ENCODE assay signal across 18 cellular contexts in the genomic region with DNA sequence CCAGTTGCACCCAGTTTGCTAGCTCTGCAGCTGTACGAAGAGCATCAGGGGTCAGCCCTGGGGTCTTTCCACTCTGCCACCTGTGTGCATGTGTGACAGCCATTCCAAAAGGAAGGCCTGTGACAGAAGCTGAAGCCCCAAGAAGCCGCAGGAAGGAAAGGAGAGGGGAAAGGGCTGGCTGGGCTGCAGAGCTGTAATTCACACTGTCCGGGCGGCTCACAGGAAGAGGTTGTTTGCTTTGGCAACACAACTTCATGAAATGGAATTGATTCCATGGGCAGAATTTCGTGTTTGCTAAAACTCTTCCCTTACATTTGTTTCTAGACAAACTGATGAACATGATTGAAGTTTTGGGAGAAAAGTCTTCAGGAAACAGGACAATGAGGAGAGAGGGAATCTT. TPM values are rescaled to one million over a fixed set of nuclear protein-coding genes. Genes with fewer than 3 reads are reported as not detected.
DNase-seq lines count a peak whose midpoint lies in the region; ATAC-seq, FAIRE-seq and TF ChIP-seq lines count a peak whose summit lies in the region.
"Had no signal": no experiment of that assay in that cellular context is flagged by ENCODE, and none has a peak within 500 bp of the region (broad histone marks: within the 10 kb centered on the region; RNA-seq: fewer than 3 reads in every experiment).

No MANE protein-coding gene starts in this region.

- peaks cover 3% of the 10 kb centered on the region for H3K79me1 ChIP-seq in neuronal stem cell (ENCODE audit: low read depth, low read length)

- DNase-seq in activated T-cell treated with anti-CD3 and anti-CD28 coated beads, Interleukin-2, amount 50 U/mL, for 72 hours, result no peak
- no peak for DNase-seq in activated T-cell treated with anti-CD3 and anti-CD28 coated beads, Interleukin-2, amount 50 U/mL, for 48 hours
- DNase-seq in chondrocyte (ENCODE audit: low spot score) (no peak), HepG2 (ENCODE audit: low spot score) (no peak), testis (no peak), neuronal stem cell (ENCODE audit: low spot score) (no peak)
- DNase-seq in activated CD4-positive, alpha-beta T cell treated with anti-CD3 and anti-CD28 coated beads, Interleukin-2, amount 10 ng/mL, durations not matched to agents 7 days and 5 days, result no peak
- DNase-seq: activated CD4-positive, CD25-positive, alpha-beta regulatory T cell; activated naive CD4-positive, alpha-beta T cell treated with anti-CD3 and anti-CD28 coated beads, Interleukin-2, amount 10 ng/mL, durations not matched to agents 7 days and 5 days; DND-41; HCEC 1CT; hippocampal formation; midbrain; NCI-H187 had no signal

- peak overlapping the region; percentile 44 for H3K27ac ChIP-seq in HepG2 (ENCODE audit: extremely low read length, insufficient read depth, low read length)
- H3K27ac ChIP-seq in testis, result peak overlapping the region; percentile 11 to 75
- no peak overlapping the region for H3K27ac ChIP-seq in neuronal stem cell (replicated peaks; ENCODE audit: low read length)
- H3K27ac ChIP-seq: SJSA1 had no signal

- no peak overlapping the region for H3K4me2 ChIP-seq in HepG2 (ENCODE audit: low read depth, low read length)
- no peak overlapping the region for H3K4me2 ChIP-seq in neuronal stem cell (ENCODE audit: insufficient read depth, low read length, poor library complexity, severe bottlenecking)

- H3K23ac ChIP-seq in neuronal stem cell (ENCODE audit: low read depth, low read length, poor library complexity), result no peak overlapping the region

- no peak for ATAC-seq in activated T-cell treated with anti-CD3 and anti-CD28 coated beads, Interleukin-2, amount 50 U/mL, for 72 hours (replicated peaks in 1 of 2)
- ATAC-seq in HepG2 (no peak), esophagus mucosa (no peak)

- no peak overlapping the region for H4K8ac ChIP-seq in neuronal stem cell (ENCODE audit: low read depth, low read length)

- H3K36me3 ChIP-seq in HepG2 (replicated peaks in 1 of 2; ENCODE audit: control insufficient read depth in 1 of 2, insufficient read depth in 2 of 2, low read length in 2 of 2) (peaks cover 0 to under 1% of the 10 kb centered on the region in 2 experiments; a peak in 2 of 5 replicates), testis (ENCODE audit: low read depth, missing control alignments) (no peaks in the 10 kb centered on the region), neuronal stem cell (replicated peaks in 1 of 2; ENCODE audit: control insufficient read depth in 2 of 2, insufficient read depth in 2 of 2, low read length in 2 of 2) (peaks cover 12 to 29% of the 10 kb centered on the region in 2 donors)
- H3K36me3 ChIP-seq: SJSA1 had no signal

- no peak overlapping the region for H2BK12ac ChIP-seq in neuronal stem cell (ENCODE audit: low read length)

- TF ChIP-seq EP300 in HepG2 (IDR thresholded peaks at IDR 0.05; ENCODE audit: low read depth in 2 of 2, low read length in 2 of 2), result no peak
- no peak for TF ChIP-seq EP300 in HepG2 (CRISPR knock-in tag; IDR thresholded peaks at IDR 0.05; ENCODE audit: borderline replicate concordance)

- H3K4me1 ChIP-seq in HepG2 (ENCODE audit: insufficient read depth, low read length) (peaks cover 38% of the 10 kb centered on the region), testis (peaks cover 63% of the 10 kb centered on the region), neuronal stem cell (ENCODE audit: control insufficient read depth in 2 of 2, insufficient read depth in 1 of 2, low read depth in 1 of 2, low read length in 2 of 2) (no peaks in the 10 kb centered on the region)
- H3K4me1 ChIP-seq: SJSA1 had no signal

- H3K4me3 ChIP-seq in HepG2 (replicated peaks in 1 of 3; ENCODE audit: insufficient read depth in 1 of 3, low read depth in 2 of 3, low read length in 3 of 3) (no peak overlapping the region), testis (no peak overlapping the region), neuronal stem cell (ENCODE audit: low read length in 2 of 2) (no peak overlapping the region)
- H3K4me3 ChIP-seq: SJSA1 had no signal

- H3K9me3 Mint-ChIP-seq in activated T-cell treated with anti-CD3 and anti-CD28 coated beads, Interleukin-2, amount 50 U/mL, for 72 hours, result no peaks in the 10 kb centered on the region
- no peaks in the 10 kb centered on the region for H3K9me3 Mint-ChIP-seq in chondrocyte (ENCODE audit: low read depth)
- no peaks in the 10 kb centered on the region for H3K9me3 Mint-ChIP-seq in activated CD4-positive, alpha-beta T cell treated with anti-CD3 and anti-CD28 coated beads, Interleukin-2, amount 10 ng/mL, durations not matched to agents 7 days and 5 days
- H3K9me3 Mint-ChIP-seq: activated naive CD4-positive, alpha-beta T cell treated with anti-CD3 and anti-CD28 coated beads, Interleukin-2, amount 10 ng/mL, durations not matched to agents 7 days and 5 days had no signal

- no peak overlapping the region for H2BK15ac ChIP-seq in neuronal stem cell (ENCODE audit: low read length)

- 0 out of 2 replicates have a peak overlapping the region, but pooled peaks have one; percentile 18 for H3K9ac ChIP-seq in HepG2 (ENCODE audit: insufficient read depth, low read depth, low read length)
- no peak overlapping the region for H3K9ac ChIP-seq in neuronal stem cell (ENCODE audit: low read depth, low read length, poor library complexity)

- H3K27me3 Mint-ChIP-seq in activated T-cell treated with anti-CD3 and anti-CD28 coated beads, Interleukin-2, amount 50 U/mL, for 72 hours (ENCODE audit: low read depth), result no peaks in the 10 kb centered on the region
- H3K27me3 Mint-ChIP-seq in chondrocyte (ENCODE audit: low read depth), result no peaks in the 10 kb centered on the region
- H3K27me3 Mint-ChIP-seq in activated CD4-positive, alpha-beta T cell treated with anti-CD3 and anti-CD28 coated beads, Interleukin-2, amount 10 ng/mL, durations not matched to agents 7 days and 5 days, result no peaks in the 10 kb centered on the region
- H3K27me3 Mint-ChIP-seq: activated naive CD4-positive, alpha-beta T cell treated with anti-CD3 and anti-CD28 coated beads, Interleukin-2, amount 10 ng/mL, durations not matched to agents 7 days and 5 days had no signal

- in situ Hi-C loops in HepG2 (cut with HindIII; ENCODE audit: extremely low pct_ligation_motif_present, low pct_unique_long_range_greater_than_20kb), result no loop called here

- no peak overlapping the region for H3K14ac ChIP-seq in neuronal stem cell (ENCODE audit: low read length)

- intact Hi-C loops in HepG2 (cut with micrococcal nuclease; ENCODE audit: unreplicated experiment) (no loop called here), testis (cut with DNase I; ENCODE audit: low total_unique reads) (no loop called here)

- peak overlapping the region; percentile 51 for H3K27ac Mint-ChIP-seq in activated T-cell treated with anti-CD3 and anti-CD28 coated beads, Interleukin-2, amount 50 U/mL, for 72 hours
- peak overlapping the region; percentile 81 for H3K27ac Mint-ChIP-seq in chondrocyte (ENCODE audit: unreplicated experiment)
- no peak overlapping the region for H3K27ac Mint-ChIP-seq in activated CD4-positive, alpha-beta T cell treated with anti-CD3 and anti-CD28 coated beads, Interleukin-2, amount 10 ng/mL, durations not matched to agents 7 days and 5 days
- H3K27ac Mint-ChIP-seq: activated naive CD4-positive, alpha-beta T cell treated with anti-CD3 and anti-CD28 coated beads, Interleukin-2, amount 10 ng/mL, durations not matched to agents 7 days and 5 days had no signal

- BruUV-seq in HepG2 (replicated peaks; lab: Mats Ljungman, UMichigan), result no TSS peak

- H4K20me1 ChIP-seq in HepG2 (ENCODE audit: insufficient read depth, low read length), result no peaks in the 10 kb centered on the region

- CTCF ChIA-PET in HepG2 (lab: Yijun Ruan, JAX; ENCODE audit: low intra/inter-chr PET ratio, low total read pairs), result no interaction called here
- CTCF ChIA-PET in activated CD4-positive, alpha-beta T cell treated with anti-CD3 and anti-CD28 coated beads, Interleukin-2, amount 10 ng/mL, durations not matched to agents 7 days and 5 days (lab: Charles Lee), result interaction anchor here (0.9 kb wide), 1 partner anchor 15 kb away, joined by 3 read pairs; a partner anchor contains a TSS

- TF ChIP-seq CTCF in chondrocyte (IDR thresholded peaks at IDR 0.05) (no peak), HepG2 (CRISPR knock-in tag; IDR thresholded peaks at IDR 0.05) (no peak), testis (IDR thresholded peaks at IDR 0.05) (no peak)

- POLR2A ChIA-PET in HepG2 (lab: Yijun Ruan, JAX), result no interaction called here
- POLR2A ChIA-PET in activated CD4-positive, alpha-beta T cell treated with anti-CD3 and anti-CD28 coated beads, Interleukin-2, amount 10 ng/mL, durations not matched to agents 7 days and 5 days (lab: Charles Lee), result no interaction called here

- H2AFZ ChIP-seq in HepG2 (ENCODE audit: low read length) (no peak overlapping the region), neuronal stem cell (ENCODE audit: low read length) (no peak overlapping the region)

- no peak overlapping the region for H2BK120ac ChIP-seq in neuronal stem cell (ENCODE audit: low read depth, low read length)

- FAIRE-seq in HepG2 (lab: Jason Lieb, UNC), result no peak
- FAIRE-seq: urothelium cell line had no signal

- TF ChIP-seq RAD21 in HepG2 (CRISPR knock-in tag; IDR thresholded peaks at IDR 0.05), result no peak

- no peaks in the 10 kb centered on the region for H3K79me2 ChIP-seq in HepG2 (ENCODE audit: insufficient read depth, low read length)

- H3K9me3 ChIP-seq in HepG2 (ENCODE audit: low read length) (no peaks in the 10 kb centered on the region), testis (no peaks in the 10 kb centered on the region), neuronal stem cell (replicated peaks in 1 of 2; ENCODE audit: control insufficient read depth in 2 of 2, insufficient read depth in 1 of 2, low read depth in 1 of 2, low read length in 2 of 2) (no peaks in the 10 kb centered on the region)
- H3K9me3 ChIP-seq: SJSA1 had no signal

- no peak overlapping the region for H2BK5ac ChIP-seq in neuronal stem cell (ENCODE audit: low read length)

- no peak overlapping the region for H3K18ac ChIP-seq in neuronal stem cell (ENCODE audit: low read length)

- no peak overlapping the region for H2AK5ac ChIP-seq in neuronal stem cell (ENCODE audit: low read depth, low read length)

- no peak overlapping the region for H3K4ac ChIP-seq in neuronal stem cell (ENCODE audit: low read length)

- H3K36me3 Mint-ChIP-seq in activated T-cell treated with anti-CD3 and anti-CD28 coated beads, Interleukin-2, amount 50 U/mL, for 72 hours (ENCODE audit: insufficient read depth in 2 of 2), result peaks cover 1% of the 10 kb centered on the region in 2 donors
- peaks cover 9% of the 10 kb centered on the region for H3K36me3 Mint-ChIP-seq in chondrocyte (ENCODE audit: low read depth)
- H3K36me3 Mint-ChIP-seq in activated CD4-positive, alpha-beta T cell treated with anti-CD3 and anti-CD28 coated beads, Interleukin-2, amount 10 ng/mL, durations not matched to agents 7 days and 5 days (ENCODE audit: low read depth), result peaks cover 59% of the 10 kb centered on the region

- TF ChIP-seq POLR2A in HepG2 (IDR thresholded peaks at IDR 0.05; ENCODE audit: insufficient read depth in 1 of 2, low read depth in 2 of 2, low read length in 2 of 2) (no peak), testis (IDR thresholded peaks at IDR 0.05) (no peak)

- H3K4me1 Mint-ChIP-seq in activated T-cell treated with anti-CD3 and anti-CD28 coated beads, Interleukin-2, amount 50 U/mL, for 72 hours (ENCODE audit: low read depth), result peaks cover 37% of the 10 kb centered on the region
- peaks cover 29% of the 10 kb centered on the region for H3K4me1 Mint-ChIP-seq in chondrocyte (ENCODE audit: low read depth)
- peaks cover 36% of the 10 kb centered on the region for H3K4me1 Mint-ChIP-seq in activated CD4-positive, alpha-beta T cell treated with anti-CD3 and anti-CD28 coated beads, Interleukin-2, amount 10 ng/mL, durations not matched to agents 7 days and 5 days

- no peaks in the 10 kb centered on the region for H3K27me3 ChIP-seq in HepG2 (ENCODE audit: control insufficient read depth in 1 of 2, insufficient read depth in 2 of 2, low read length in 2 of 2)
- H3K27me3 ChIP-seq in testis, result no peaks in the 10 kb centered on the region
- peaks cover 0 to 1% (median 0%) of the 10 kb centered on the region in 3 experiments for H3K27me3 ChIP-seq in neuronal stem cell (ENCODE audit: control insufficient read depth in 3 of 3, insufficient read depth in 3 of 3, low read depth in 1 of 3, low read length in 3 of 3)
- H3K27me3 ChIP-seq: SJSA1 had no signal

- H4K91ac ChIP-seq in neuronal stem cell (ENCODE audit: low read depth, low read length, poor library complexity), result no peak overlapping the region

- H3K4me3 Mint-ChIP-seq in activated T-cell treated with anti-CD3 and anti-CD28 coated beads, Interleukin-2, amount 50 U/mL, for 72 hours, result no peak overlapping the region
- no peak overlapping the region for H3K4me3 Mint-ChIP-seq in chondrocyte (ENCODE audit: unreplicated experiment)
- no peak overlapping the region for H3K4me3 Mint-ChIP-seq in activated CD4-positive, alpha-beta T cell treated with anti-CD3 and anti-CD28 coated beads, Interleukin-2, amount 10 ng/mL, durations not matched to agents 7 days and 5 days
- H3K4me3 Mint-ChIP-seq: activated naive CD4-positive, alpha-beta T cell treated with anti-CD3 and anti-CD28 coated beads, Interleukin-2, amount 10 ng/mL, durations not matched to agents 7 days and 5 days had no signal

- 65% methylated on average over 5 of the region's 5 CpGs for WGBS in HepG2 (ENCODE audit: low lambda C conversion rate)
- 46 to 64% methylated on average over 5 of the region's 5 CpGs for WGBS in testis, 2 donors
- WGBS in neuronal stem cell (ENCODE audit: extremely low coverage in 2 of 2, insufficient read length in 2 of 2, insufficient replicate concordance in 1 of 2), 2 donors, result no CpG with 5 or more reads among the region's 5 CpGs

RNA-seq across cellular contexts. Expression of a gene that starts 14.8 kb away (rescaled TPM):
- 10 to 100 TPM; 15.7 to 16.7 TPM for total RNA-seq in activated T-cell treated with anti-CD3 and anti-CD28 coated beads, Interleukin-2, amount 50 U/mL, for 72 hours
- total RNA-seq in chondrocyte (2.9 to 9.7 TPM (median 8.4 TPM) in 3 replicates), HepG2 (2016; rRNA removed; fragmentation: Illumina TruSeq; extraction: Trizol) (not detected in 2 replicates), testis (10 to 100 TPM; 19.4 to 21.4 TPM), esophagus mucosa (2.8 TPM)
- total RNA-seq in HepG2 (2016; cell fraction: cytosol; rRNA removed; fragmentation: Illumina TruSeq; extraction: Trizol; ENCODE audit: low read depth), result not detected in 2 replicates
- not detected in 2 replicates for total RNA-seq in HepG2 (2016; cell fraction: insoluble cytoplasmic fraction; rRNA removed; fragmentation: Illumina TruSeq; extraction: Trizol)
- not detected in 2 replicates for total RNA-seq in HepG2 (2016; cell fraction: membrane; rRNA removed; fragmentation: Illumina TruSeq; extraction: Trizol)
- not detected in 2 replicates for total RNA-seq in HepG2 (2016; cell fraction: nucleus; rRNA removed; fragmentation: Illumina TruSeq; extraction: Trizol)
- polyA plus RNA-seq in HepG2 (2011; rRNA removed) (not detected in 2 replicates), testis (ENCODE audit: insufficient read depth, low read depth, low replicate concordance) (13.7 TPM)
- polyA plus RNA-seq in HepG2 (2011; cell fraction: cytosol; rRNA removed), result not detected in 2 replicates
- not detected in 2 replicates for polyA plus RNA-seq in HepG2 (2011; cell fraction: nucleus; rRNA removed)
- not detected in 2 replicates for polyA plus RNA-seq in HepG2 (2012)
- not detected in 2 replicates for polyA plus RNA-seq in HepG2 (2016; cell fraction: cytosol; fragmentation: Illumina TruSeq; extraction: Trizol; ENCODE audit: low read depth)
- polyA plus RNA-seq in HepG2 (2016; cell fraction: insoluble cytoplasmic fraction; fragmentation: Illumina TruSeq; extraction: Trizol; ENCODE audit: low read depth), result not detected in 2 replicates
- not detected in 2 replicates for polyA plus RNA-seq in HepG2 (2016; cell fraction: membrane; fragmentation: Illumina TruSeq; extraction: Trizol; ENCODE audit: low read depth)
- not detected in 2 replicates for polyA plus RNA-seq in HepG2 (2016; cell fraction: nucleus; fragmentation: Illumina TruSeq; extraction: Trizol; ENCODE audit: insufficient read depth, low read depth)
- not detected in 2 replicates for polyA minus RNA-seq in HepG2 (2011; rRNA and poly(A)+ RNA removed; ENCODE audit: low replicate concordance)
- not detected in 2 replicates for polyA minus RNA-seq in HepG2 (2011; cell fraction: cytosol; rRNA and poly(A)+ RNA removed)
- not detected in 2 replicates for polyA minus RNA-seq in HepG2 (2011; cell fraction: nucleus; rRNA and poly(A)+ RNA removed)
- total RNA-seq in activated CD4-positive, alpha-beta T cell treated with anti-CD3 and anti-CD28 coated beads, Interleukin-2, amount 10 ng/mL, durations not matched to agents 7 days and 5 days, result 10 to 100 TPM; 60.6 to 73.5 TPM
- polyA plus RNA-seq in neuronal stem cell (2013, experiment 1 of 2), result not detected
- polyA plus RNA-seq in neuronal stem cell (2013, experiment 2 of 2), result not detected

RNA-seq across cellular contexts. Expression of a gene that starts 55.1 kb away (rescaled TPM):
- total RNA-seq in activated T-cell treated with anti-CD3 and anti-CD28 coated beads, Interleukin-2, amount 50 U/mL, for 72 hours, result 10 to 100 TPM; 28.6 to 34.7 TPM
- total RNA-seq in chondrocyte, result 19.3 to 30.9 TPM (median 21.7 TPM) in 3 replicates
- total RNA-seq in HepG2 (2016; rRNA removed; fragmentation: Illumina TruSeq; extraction: Trizol), result 8.9 and 17.9 TPM in 2 replicates
- total RNA-seq in HepG2 (2016; cell fraction: cytosol; rRNA removed; fragmentation: Illumina TruSeq; extraction: Trizol; ENCODE audit: low read depth), result 4.6 and 5.6 TPM in 2 replicates
- 8.4 and 19.3 TPM in 2 replicates for total RNA-seq in HepG2 (2016; cell fraction: insoluble cytoplasmic fraction; rRNA removed; fragmentation: Illumina TruSeq; extraction: Trizol)
- total RNA-seq in HepG2 (2016; cell fraction: membrane; rRNA removed; fragmentation: Illumina TruSeq; extraction: Trizol), result 5.9 and 7.0 TPM in 2 replicates
- total RNA-seq in HepG2 (2016; cell fraction: nucleus; rRNA removed; fragmentation: Illumina TruSeq; extraction: Trizol), result 21.0 and 26.7 TPM in 2 replicates
- polyA plus RNA-seq in HepG2 (2011; rRNA removed), result 10.1 and 12.5 TPM in 2 replicates
- polyA plus RNA-seq in HepG2 (2011; cell fraction: cytosol; rRNA removed), result 4.0 and 7.4 TPM in 2 replicates
- polyA plus RNA-seq in HepG2 (2011; cell fraction: nucleus; rRNA removed), result 188 and 244 TPM in 2 replicates
- polyA plus RNA-seq in HepG2 (2012), result 11.3 and 13.8 TPM in 2 replicates
- polyA plus RNA-seq in HepG2 (2016; cell fraction: cytosol; fragmentation: Illumina TruSeq; extraction: Trizol; ENCODE audit: low read depth), result 1.7 and 2.3 TPM in 2 replicates
- polyA plus RNA-seq in HepG2 (2016; cell fraction: insoluble cytoplasmic fraction; fragmentation: Illumina TruSeq; extraction: Trizol; ENCODE audit: low read depth), result 9.6 and 13.7 TPM in 2 replicates
- polyA plus RNA-seq in HepG2 (2016; cell fraction: membrane; fragmentation: Illumina TruSeq; extraction: Trizol; ENCODE audit: low read depth), result 2.9 and 3.2 TPM in 2 replicates
- 87.0 and 87.4 TPM in 2 replicates for polyA plus RNA-seq in HepG2 (2016; cell fraction: nucleus; fragmentation: Illumina TruSeq; extraction: Trizol; ENCODE audit: insufficient read depth, low read depth)
- polyA minus RNA-seq in HepG2 (2011; rRNA and poly(A)+ RNA removed; ENCODE audit: low replicate concordance), result 11.5 and 12.7 TPM in 2 replicates
- polyA minus RNA-seq in HepG2 (2011; cell fraction: cytosol; rRNA and poly(A)+ RNA removed), result 6.3 and 9.0 TPM in 2 replicates
- polyA minus RNA-seq in HepG2 (2011; cell fraction: nucleus; rRNA and poly(A)+ RNA removed), result 18.6 and 19.7 TPM in 2 replicates
- 10 to 100 TPM; 45.2 to 46.0 TPM for total RNA-seq in testis
- polyA plus RNA-seq in testis (ENCODE audit: insufficient read depth, low read depth, low replicate concordance), result 25.7 TPM
- total RNA-seq in esophagus mucosa, result 21.3 TPM
- 10 to 100 TPM; 49.1 to 65.5 TPM for total RNA-seq in activated CD4-positive, alpha-beta T cell treated with anti-CD3 and anti-CD28 coated beads, Interleukin-2, amount 10 ng/mL, durations not matched to agents 7 days and 5 days
- 17.1 TPM for polyA plus RNA-seq in neuronal stem cell (2013, experiment 1 of 2)
- 16.7 TPM for polyA plus RNA-seq in neuronal stem cell (2013, experiment 2 of 2)

RNA-seq across cellular contexts. Expression of a gene that starts 59.5 kb away (rescaled TPM):
- total RNA-seq in activated T-cell treated with anti-CD3 and anti-CD28 coated beads, Interleukin-2, amount 50 U/mL, for 72 hours, result not detected
- not detected in 3 replicates for total RNA-seq in chondrocyte
- not detected in 2 replicates for total RNA-seq in HepG2 (2016; rRNA removed; fragmentation: Illumina TruSeq; extraction: Trizol)
- not detected in 2 replicates for total RNA-seq in HepG2 (2016; cell fraction: cytosol; rRNA removed; fragmentation: Illumina TruSeq; extraction: Trizol; ENCODE audit: low read depth)
- total RNA-seq in HepG2 (2016; cell fraction: insoluble cytoplasmic fraction; rRNA removed; fragmentation: Illumina TruSeq; extraction: Trizol), result not detected in 2 replicates
- not detected in 2 replicates for total RNA-seq in HepG2 (2016; cell fraction: membrane; rRNA removed; fragmentation: Illumina TruSeq; extraction: Trizol)
- total RNA-seq in HepG2 (2016; cell fraction: nucleus; rRNA removed; fragmentation: Illumina TruSeq; extraction: Trizol), result not detected in 2 replicates
- polyA plus RNA-seq in HepG2 (2011; rRNA removed), result 0.04 TPM in 1 of 2 replicates, not detected in the other
- 0.04 TPM in 1 of 2 replicates, not detected in the other for polyA plus RNA-seq in HepG2 (2011; cell fraction: cytosol; rRNA removed)
- not detected in 2 replicates for polyA plus RNA-seq in HepG2 (2011; cell fraction: nucleus; rRNA removed)
- not detected in 2 replicates for polyA plus RNA-seq in HepG2 (2012)
- not detected in 2 replicates for polyA plus RNA-seq in HepG2 (2016; cell fraction: cytosol; fragmentation: Illumina TruSeq; extraction: Trizol; ENCODE audit: low read depth)
- not detected in 2 replicates for polyA plus RNA-seq in HepG2 (2016; cell fraction: insoluble cytoplasmic fraction; fragmentation: Illumina TruSeq; extraction: Trizol; ENCODE audit: low read depth)
- not detected in 2 replicates for polyA plus RNA-seq in HepG2 (2016; cell fraction: membrane; fragmentation: Illumina TruSeq; extraction: Trizol; ENCODE audit: low read depth)
- not detected in 2 replicates for polyA plus RNA-seq in HepG2 (2016; cell fraction: nucleus; fragmentation: Illumina TruSeq; extraction: Trizol; ENCODE audit: insufficient read depth, low read depth)
- not detected in 2 replicates for polyA minus RNA-seq in HepG2 (2011; rRNA and poly(A)+ RNA removed; ENCODE audit: low replicate concordance)
- polyA minus RNA-seq in HepG2 (2011; cell fraction: cytosol; rRNA and poly(A)+ RNA removed), result not detected in 2 replicates
- polyA minus RNA-seq in HepG2 (2011; cell fraction: nucleus; rRNA and poly(A)+ RNA removed), result not detected in 2 replicates
- 1 to 10 TPM; 1.7 to 3.4 TPM for total RNA-seq in testis
- polyA plus RNA-seq in testis (ENCODE audit: insufficient read depth, low read depth, low replicate concordance), result 1.3 TPM
- not detected for total RNA-seq in esophagus mucosa
- not detected for total RNA-seq in activated CD4-positive, alpha-beta T cell treated with anti-CD3 and anti-CD28 coated beads, Interleukin-2, amount 10 ng/mL, durations not matched to agents 7 days and 5 days
- polyA plus RNA-seq in neuronal stem cell (2013, experiment 1 of 2), result not detected
- not detected for polyA plus RNA-seq in neuronal stem cell (2013, experiment 2 of 2)
- total RNA-seq: SJSA1 had no signal
- polyA plus RNA-seq: AG04450 had no signal
